Comparison of ENCODE assay signal across 19 cellular contexts in genomic region chr3:156721687-156722086, GRCh38. TPM values are rescaled to one million over a fixed set of nuclear protein-coding genes. Genes with fewer than 3 reads are reported as not detected.
A peak's percentile ranks its signal among the peaks of the same experiment; 100 is the strongest.
DNase-seq lines count a peak whose midpoint lies in the region; ATAC-seq, FAIRE-seq and TF ChIP-seq lines count a peak whose summit lies in the region.
"Had no signal": no experiment of that assay in that cellular context is flagged by ENCODE, and none has a peak within 500 bp of the region (broad histone marks: within the 10 kb centered on the region; RNA-seq: fewer than 3 reads in every experiment).

No MANE protein-coding gene starts in this region.

- no peak overlapping the region for H2BK5ac ChIP-seq in IMR-90 (ENCODE audit: low read depth, low read length, poor library complexity, severe bottlenecking)

- H3K27ac Mint-ChIP-seq in osteocyte (ENCODE audit: unreplicated experiment) = peak overlapping the region; percentile 41
- H3K27ac Mint-ChIP-seq: CD4-positive, CD25-positive, alpha-beta regulatory T cell had no signal

- in situ Hi-C loops in IMR-90 (cut with MboI; ENCODE audit: low sequenced_read_pairs) = no loop called here

- H3K27me3 Mint-ChIP-seq in osteocyte (ENCODE audit: unreplicated experiment) = no peaks in the 10 kb centered on the region
- H3K27me3 Mint-ChIP-seq: CD4-positive, CD25-positive, alpha-beta regulatory T cell had no signal

- CTCF ChIA-PET in A673 (lab: Charles Lee) = no interaction called here
- CTCF ChIA-PET in IMR-90 (lab: Yijun Ruan, JAX) = interaction anchor here (0.6 kb wide), 1 partner anchor 240 kb away, joined by 3 read pairs; no protein-coding TSS in a partner anchor

- no peak for ATAC-seq in IMR-90 (ENCODE audit: low read depth)
- ATAC-seq in HG03354 (IDR thresholded peaks at IDR 0.05; ENCODE audit: poor library complexity, severe bottlenecking, unreplicated experiment) = no peak
- ATAC-seq: HepG2 had no signal

- H3K4me3 ChIP-seq in A673 (ENCODE audit: low read depth, low read length, poor library complexity, severe bottlenecking) (no peak overlapping the region), IMR-90 (ENCODE audit: insufficient read depth, low read depth, low read length) (no peak overlapping the region), bronchial epithelial cell (ENCODE audit: low read depth, low read length) (no peak overlapping the region)

- no peaks in the 10 kb centered on the region for H3K27me3 ChIP-seq in A673 (replicated peaks; ENCODE audit: insufficient read depth, low read depth, low read length, poor library complexity)
- H3K27me3 ChIP-seq in IMR-90 (ENCODE audit: control insufficient read depth, insufficient read depth, low read length) = no peaks in the 10 kb centered on the region
- no peaks in the 10 kb centered on the region for H3K27me3 ChIP-seq in bronchial epithelial cell (ENCODE audit: control insufficient read depth, insufficient read depth, low read length)

- BruUV-seq in A673 (replicated peaks; lab: Mats Ljungman, UMichigan) (no TSS peak), IMR-90 (replicated peaks; lab: Mats Ljungman, UMichigan) (no TSS peak)

- H3K4me3 Mint-ChIP-seq in osteocyte (ENCODE audit: unreplicated experiment) = no peak overlapping the region
- H3K4me3 Mint-ChIP-seq: CD4-positive, CD25-positive, alpha-beta regulatory T cell had no signal

- peaks cover 46% of the 10 kb centered on the region for H3K4me1 Mint-ChIP-seq in osteocyte (ENCODE audit: unreplicated experiment)
- H3K4me1 Mint-ChIP-seq: CD4-positive, CD25-positive, alpha-beta regulatory T cell had no signal

- no peak overlapping the region for H4K91ac ChIP-seq in IMR-90 (ENCODE audit: insufficient read depth, low read depth, low read length)

- POLR2A ChIA-PET in A673 (lab: Charles Lee; ENCODE audit: low non-redundant PET) (no interaction called here), IMR-90 (lab: Charles Lee; ENCODE audit: unreplicated experiment) (no interaction called here)

- H3K9ac ChIP-seq in IMR-90 (ENCODE audit: low read depth, low read length) = no peak overlapping the region

- H2AK5ac ChIP-seq in IMR-90 (ENCODE audit: low read depth, low read length) = no peak overlapping the region

- peak overlapping the region; percentile 52; the same call in 1 of the 2 replicates for H3K14ac ChIP-seq in IMR-90 (replicated peaks; ENCODE audit: low read depth, low read length)

- TF ChIP-seq CTCF in A673 (conservative IDR thresholded peaks at IDR 0.05; ENCODE audit: low read depth, low read length) = no peak
- TF ChIP-seq CTCF in IMR-90 (conservative IDR thresholded peaks at IDR 0.05; ENCODE audit: low read depth, low read length) = no peak
- no peak for TF ChIP-seq CTCF in bronchial epithelial cell (IDR thresholded peaks at IDR 0.05; ENCODE audit: insufficient read depth, low read length, severe bottlenecking)
- no peak for TF ChIP-seq CTCF in osteocyte (IDR thresholded peaks at IDR 0.05)

- no peak for TF ChIP-seq POLR2A in IMR-90 (IDR thresholded peaks at IDR 0.05; ENCODE audit: low read depth, low read length)

- H3K9me1 ChIP-seq in IMR-90 (ENCODE audit: insufficient read depth, low read length) = peaks cover 4% of the 10 kb centered on the region; the same call in 1 of the 2 replicates

- no peak for DNase-seq in A673 (ENCODE audit: low spot score)
- no peak for DNase-seq in IMR-90
- peak; percentile 58 for DNase-seq in bronchial epithelial cell (ENCODE audit: low read depth)
- no peak for DNase-seq in osteocyte (ENCODE audit: extremely low spot score, unreplicated experiment)
- no peak for DNase-seq in head of caudate nucleus
- no peak for DNase-seq in DMS153 (lab: John Stamatoyannopoulos, UW)
- DNase-seq: DMS79; H7; KG1; NCI-H1105; NCI-H2029 treated with DMSO at 0.1 percent for 48 hours; NCI-H345; NCI-H774; NK-92 treated with Interleukin-12 subunit alpha and Interleukin-12 subunit beta, amount 100 ng/mL, for 24 hours; Right ventricle myocardium superior had no signal

- H3K9me3 ChIP-seq in A673 (ENCODE audit: low read depth, low read length, poor library complexity, severe bottlenecking) = no peaks in the 10 kb centered on the region
- H3K9me3 ChIP-seq in IMR-90 (ENCODE audit: control insufficient read depth, insufficient read depth, low read length) = no peaks in the 10 kb centered on the region

- H3K27ac ChIP-seq in A673 (ENCODE audit: low read depth, low read length, poor library complexity, severe bottlenecking) = peak overlapping the region; percentile 15
- no peak overlapping the region for H3K27ac ChIP-seq in IMR-90 (ENCODE audit: insufficient read depth, low read length)
- H3K27ac ChIP-seq: HL-60 had no signal

- H2AFZ ChIP-seq in IMR-90 (replicated peaks; ENCODE audit: low read length, poor library complexity) = no peak overlapping the region

- no peak for FAIRE-seq in bronchial epithelial cell (lab: Jason Lieb, UNC)
- FAIRE-seq: HepG2 had no signal

- no peak overlapping the region for H4K8ac ChIP-seq in IMR-90 (ENCODE audit: low read depth in 2 of 2, low read length in 2 of 2)

- peaks cover 9% of the 10 kb centered on the region for H3K36me3 ChIP-seq in A673 (ENCODE audit: insufficient read depth, low read length, poor library complexity, severe bottlenecking)
- H3K36me3 ChIP-seq in IMR-90 (ENCODE audit: control insufficient read depth, insufficient read depth, low read length) = no peaks in the 10 kb centered on the region; the same call in 1 of the 2 replicates
- H3K36me3 ChIP-seq in bronchial epithelial cell (ENCODE audit: control insufficient read depth, insufficient read depth, low read length) = no peaks in the 10 kb centered on the region

- intact Hi-C loops in A673 (cut with micrococcal nuclease; ENCODE audit: unreplicated experiment) = no loop called here
- intact Hi-C loops in IMR-90 (cut with micrococcal nuclease) = no loop called here
- intact Hi-C loops in head of caudate nucleus (cut with DNase I) = no loop called here

- H3K4me1 ChIP-seq in A673 (ENCODE audit: insufficient read depth, low read length, poor library complexity, severe bottlenecking) = peaks cover 30% of the 10 kb centered on the region
- peaks cover 3% of the 10 kb centered on the region; the same call in 1 of the 2 replicates for H3K4me1 ChIP-seq in IMR-90 (ENCODE audit: control insufficient read depth, insufficient read depth, low read length)

- no peak overlapping the region for H2AK9ac ChIP-seq in IMR-90 (replicated peaks; ENCODE audit: low read depth, low read length, poor library complexity)

- no peak overlapping the region for H3K4me2 ChIP-seq in IMR-90 (ENCODE audit: low read depth, low read length)

- H2BK20ac ChIP-seq in IMR-90 (ENCODE audit: low read depth, low read length) = 0 out of 2 replicates have a peak overlapping the region, but pooled peaks have one; percentile 9

- no peaks in the 10 kb centered on the region for H4K20me1 ChIP-seq in IMR-90 (ENCODE audit: insufficient read depth, low read length)

- no peaks in the 10 kb centered on the region for H3K9me3 Mint-ChIP-seq in osteocyte (ENCODE audit: unreplicated experiment)
- H3K9me3 Mint-ChIP-seq: CD4-positive, CD25-positive, alpha-beta regulatory T cell had no signal

- H3K18ac ChIP-seq in IMR-90 (ENCODE audit: low read depth, low read length) = no peak overlapping the region

- H3K4ac ChIP-seq in IMR-90 (ENCODE audit: low read depth, low read length) = no peak overlapping the region

- TF ChIP-seq RAD21 in IMR-90 (IDR thresholded peaks at IDR 0.05; ENCODE audit: low read length) = no peak

- WGBS in IMR-90 (ENCODE audit: extremely low coverage in 2 of 2, insufficient read length in 1 of 2), 2 experiments = no CpG with 5 or more reads among the region's 1 CpG

- peaks cover 57% of the 10 kb centered on the region for H3K36me3 Mint-ChIP-seq in osteocyte (ENCODE audit: unreplicated experiment)

- H3K23ac ChIP-seq in IMR-90 (ENCODE audit: low read depth, low read length) = no peak overlapping the region

- H2BK15ac ChIP-seq in IMR-90 (ENCODE audit: low read depth, low read length) = no peak overlapping the region

- no peak overlapping the region for H2BK120ac ChIP-seq in IMR-90 (ENCODE audit: low read depth, low read length)

- H3K56ac ChIP-seq in IMR-90 (ENCODE audit: extremely low read depth, insufficient read depth, low read length) = no peak overlapping the region

- no peak overlapping the region for H4K5ac ChIP-seq in IMR-90 (ENCODE audit: low read depth, low read length)

- dilution Hi-C loops in IMR-90 (cut with HindIII; ENCODE audit: low sequenced_read_pairs, unreplicated experiment) = no loop called here

- peaks cover 6 to 18% of the 10 kb centered on the region in 2 experiments for H3K79me1 ChIP-seq in IMR-90 (ENCODE audit: low read depth in 1 of 2, low read length in 2 of 2)

TF ChIP-seq in IMR-90, 13 proteins besides CTCF, POLR2A, EP300 and RAD21 (continues in another document):
- TF ChIP-seq USF2 (IDR thresholded peaks at IDR 0.05; ENCODE audit: low read depth, low read length) = no peak
- no peak for TF ChIP-seq MXI1 (IDR thresholded peaks at IDR 0.05; ENCODE audit: borderline replicate concordance, low read depth, low read length)
- TF ChIP-seq MAFK (IDR thresholded peaks at IDR 0.05; ENCODE audit: low read depth, low read length) = peak; percentile 39; the same call in 1 of the 2 replicates
- no peak for TF ChIP-seq CEBPB (IDR thresholded peaks at IDR 0.05; ENCODE audit: low read depth, low read length)
- TF ChIP-seq FOS (IDR thresholded peaks at IDR 0.05; ENCODE audit: low read depth, low read length) = no peak
- peak; percentile 48; the same call in 1 of the 2 replicates for TF ChIP-seq NFE2L2 (IDR thresholded peaks at IDR 0.05; ENCODE audit: low read depth, low read length)
- no peak for TF ChIP-seq MAZ (IDR thresholded peaks at IDR 0.05; ENCODE audit: borderline replicate concordance, low read depth, low read length)
- TF ChIP-seq CHD1 (IDR thresholded peaks at IDR 0.05; ENCODE audit: low read depth, low read length) = no peak
- TF ChIP-seq RCOR1 (IDR thresholded peaks at IDR 0.05; ENCODE audit: insufficient replicate concordance, low read length) = no peak
- no peak for TF ChIP-seq RFX5 (IDR thresholded peaks at IDR 0.05; ENCODE audit: low read depth, low read length)

RNA-seq across cellular contexts. Expression of gene TIPARP, which starts 47.3 kb away (rescaled TPM):
- 116 TPM in 2 replicates for total RNA-seq in A673 (2021)
- 70.8 and 76.4 TPM in 2 replicates for total RNA-seq in IMR-90 (2012; rRNA removed)
- polyA plus RNA-seq in IMR-90 (2012; rRNA removed) = 11.5 and 12.6 TPM in 2 replicates
- 3.2 and 3.7 TPM in 2 replicates for polyA plus RNA-seq in IMR-90 (2012; cell fraction: cytosol; rRNA removed)
- polyA plus RNA-seq in IMR-90 (2012; cell fraction: nucleus; rRNA removed; ENCODE audit: low replicate concordance) = 3.3 and 39.5 TPM in 2 replicates
- total RNA-seq in bronchial epithelial cell = 50.6 and 110 TPM in 2 replicates
- 152 and 163 TPM in 2 replicates for total RNA-seq in osteocyte
